ENCODE assay signal across 13 cellular contexts in the genomic region with DNA sequence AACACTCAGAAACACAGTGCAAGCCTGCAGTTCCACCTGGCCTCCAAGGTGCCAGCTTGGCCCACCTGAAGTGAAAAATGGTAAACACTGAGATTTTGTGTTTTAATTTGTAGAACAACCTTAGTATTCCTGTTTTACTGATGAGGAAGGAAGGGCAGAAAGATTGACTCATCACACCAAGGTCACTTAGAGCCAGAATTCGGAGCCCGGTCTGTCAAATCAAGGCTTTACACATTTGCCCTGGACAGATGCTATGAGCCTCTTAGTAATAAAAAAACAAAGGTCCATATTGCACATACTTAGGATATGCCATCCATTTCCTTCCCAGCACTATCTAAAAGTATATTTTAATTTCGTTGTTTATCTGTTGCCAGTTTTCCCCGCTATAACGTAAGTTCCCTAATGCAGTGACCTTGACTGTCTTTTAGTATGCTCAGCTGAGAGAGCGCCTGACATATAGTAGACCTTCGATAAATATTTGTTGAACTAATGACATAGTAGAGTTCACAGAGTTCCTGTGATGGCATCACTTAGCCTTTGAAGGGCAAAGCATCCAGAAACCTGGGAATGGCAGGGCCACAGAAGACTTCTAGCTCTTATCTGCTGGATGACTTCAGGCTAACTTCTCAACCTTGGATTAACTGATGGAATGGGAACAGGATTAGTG. TPM values are rescaled to one million over a fixed set of nuclear protein-coding genes. Genes with fewer than 3 reads are reported as not detected.
A peak's percentile ranks its signal among the peaks of the same experiment; 100 is the strongest.
DNase-seq lines count a peak whose midpoint lies in the region; ATAC-seq and TF ChIP-seq lines count a peak whose summit lies in the region.
"Had no signal": no experiment of that assay in that cellular context is flagged by ENCODE, and none has a peak within 500 bp of the region (broad histone marks: within the 10 kb centered on the region; RNA-seq: fewer than 3 reads in every experiment).

No MANE protein-coding gene starts in this region.

- CTCF ChIA-PET in Caco-2 (lab: Charles Lee): interaction anchor here (0.9 to 2.1 kb wide), 6 partner anchors 9 to 69 kb away, joined by 4 to 19 read pairs (median 5); a partner anchor contains a TSS

- intact Hi-C loops in Caco-2 (cut with micrococcal nuclease; ENCODE audit: unreplicated experiment): no loop called here

- TF ChIP-seq CTCF in Caco-2 (IDR thresholded peaks at IDR 0.05; ENCODE audit: insufficient read depth in 1 of 2, low read depth in 1 of 2, low read length in 1 of 2, severe bottlenecking in 1 of 2, unreplicated experiment in 1 of 2) (no peak), neural crest cell (conservative IDR thresholded peaks at IDR 0.05) (no peak)

- H3K4me3 Mint-ChIP-seq in Caco-2 (ENCODE audit: unreplicated experiment) (no peak overlapping the region), neural crest cell (peak overlapping the region; percentile 18)

- no TSS peak for BruUV-seq in Caco-2 (replicated peaks; lab: Mats Ljungman, UMichigan)

- H3K4me1 ChIP-seq in Caco-2: no peaks in the 10 kb centered on the region

- peaks cover 75% of the 10 kb centered on the region for H3K36me3 Mint-ChIP-seq in Caco-2 (ENCODE audit: insufficient read depth, unreplicated experiment)
- peaks cover 33% of the 10 kb centered on the region for H3K36me3 Mint-ChIP-seq in neural crest cell (ENCODE audit: low read depth)

- H3K4me3 ChIP-seq in Caco-2 (ENCODE audit: low read depth, low read length): no peak overlapping the region
- H3K4me3 ChIP-seq: gastroesophageal sphincter, psoas muscle had no signal

- POLR2A ChIA-PET in Caco-2 (lab: Charles Lee): interaction anchor here (0.6 to 1.4 kb wide), 3 partner anchors 8 to 124 kb away, joined by 3 to 5 read pairs (median 3); no protein-coding TSS in a partner anchor

- H3K27me3 Mint-ChIP-seq in Caco-2 (ENCODE audit: insufficient read depth, unreplicated experiment) (no peaks in the 10 kb centered on the region), neural crest cell (ENCODE audit: low read depth) (peaks cover 2% of the 10 kb centered on the region)

- peaks cover 7% of the 10 kb centered on the region for H3K36me3 ChIP-seq in Caco-2 (ENCODE audit: control insufficient read depth, insufficient read depth, low read length)

- peak overlapping the region; percentile 9 for H3K27ac Mint-ChIP-seq in Caco-2 (ENCODE audit: unreplicated experiment)
- no peak overlapping the region for H3K27ac Mint-ChIP-seq in neural crest cell (ENCODE audit: unreplicated experiment)

- no peaks in the 10 kb centered on the region for H3K27me3 ChIP-seq in Caco-2 (replicated peaks; ENCODE audit: control insufficient read depth, insufficient read depth, low read length)
- H3K27me3 ChIP-seq: gastroesophageal sphincter had no signal

- no peak for DNase-seq in Caco-2
- peak; percentile 6 for DNase-seq in HuH-7 (ENCODE audit: low spot score)
- DNase-seq in dermis blood vessel endothelial cell: peak; percentile 67
- no peak for DNase-seq in neural crest cell (ENCODE audit: low read depth, low spot score)
- no peak for DNase-seq in C1 segment of cervical spinal cord (lab: John Stamatoyannopoulos, UW)
- no peak for DNase-seq in NCI-H526 treated with DMSO at 0.1 percent for 48 hours (lab: John Stamatoyannopoulos, UW)
- DNase-seq: activated CD4-positive, alpha-beta T cell treated with anti-CD3 and anti-CD28 coated beads for 48 hours; cortex of kidney; psoas muscle; stimulated activated CD4-positive, alpha-beta T cell treated with anti-CD3 and anti-CD28 coated beads, Interleukin-4, amount 100 ng/mL, for 1 hour had no signal

- no peaks in the 10 kb centered on the region for H3K9me3 Mint-ChIP-seq in Caco-2 (ENCODE audit: unreplicated experiment)
- H3K9me3 Mint-ChIP-seq in neural crest cell: no peaks in the 10 kb centered on the region

- ATAC-seq in HG03565 (IDR thresholded peaks at IDR 0.05; ENCODE audit: unreplicated experiment) (no peak), HG02610 (IDR thresholded peaks at IDR 0.05; ENCODE audit: unreplicated experiment) (no peak)

- no peaks in the 10 kb centered on the region for H3K9me3 ChIP-seq in Caco-2
- H3K9me3 ChIP-seq: gastroesophageal sphincter, psoas muscle had no signal

- H3K4me1 Mint-ChIP-seq in Caco-2 (ENCODE audit: low read depth, unreplicated experiment) (no peaks in the 10 kb centered on the region), neural crest cell (peaks cover 7% of the 10 kb centered on the region)

RNA-seq across cellular contexts. Expression of a gene that starts 7.2 kb away (rescaled TPM):
- total RNA-seq in Caco-2 (2022) (27.4 and 30.4 TPM in 2 replicates), dermis blood vessel endothelial cell (14.8 and 20.2 TPM in 2 replicates), neural crest cell (18.3 and 22.1 TPM in 2 replicates)

RNA-seq across cellular contexts. Expression of a gene that starts 37.1 kb away (rescaled TPM):
- total RNA-seq in Caco-2 (2022) (967 and 1,072 TPM in 2 replicates), dermis blood vessel endothelial cell (394 and 596 TPM in 2 replicates), neural crest cell (642 and 671 TPM in 2 replicates)

RNA-seq across cellular contexts. Expression of a gene that starts 46.2 kb away (rescaled TPM):
- total RNA-seq in Caco-2 (2022): not detected in 2 replicates
- total RNA-seq in dermis blood vessel endothelial cell: not detected in 2 replicates
- total RNA-seq in neural crest cell: not detected in 2 replicates

Comparison
In these comparisons a context has a peak if more than half of its experiments do, and no peak if none do; other contexts are left out.
1. DNase-seq: peak in HuH-7 (single experiment) and dermis blood vessel endothelial cell (single experiment); none in Caco-2 (0 of 2), neural crest cell (single experiment), C1 segment of cervical spinal cord (0 of 14) and NCI-H526 treated with DMSO at 0.1 percent for 48 hours (single experiment).